Comparison of ENCODE assay signal across 33 cellular contexts in the genomic region with DNA sequence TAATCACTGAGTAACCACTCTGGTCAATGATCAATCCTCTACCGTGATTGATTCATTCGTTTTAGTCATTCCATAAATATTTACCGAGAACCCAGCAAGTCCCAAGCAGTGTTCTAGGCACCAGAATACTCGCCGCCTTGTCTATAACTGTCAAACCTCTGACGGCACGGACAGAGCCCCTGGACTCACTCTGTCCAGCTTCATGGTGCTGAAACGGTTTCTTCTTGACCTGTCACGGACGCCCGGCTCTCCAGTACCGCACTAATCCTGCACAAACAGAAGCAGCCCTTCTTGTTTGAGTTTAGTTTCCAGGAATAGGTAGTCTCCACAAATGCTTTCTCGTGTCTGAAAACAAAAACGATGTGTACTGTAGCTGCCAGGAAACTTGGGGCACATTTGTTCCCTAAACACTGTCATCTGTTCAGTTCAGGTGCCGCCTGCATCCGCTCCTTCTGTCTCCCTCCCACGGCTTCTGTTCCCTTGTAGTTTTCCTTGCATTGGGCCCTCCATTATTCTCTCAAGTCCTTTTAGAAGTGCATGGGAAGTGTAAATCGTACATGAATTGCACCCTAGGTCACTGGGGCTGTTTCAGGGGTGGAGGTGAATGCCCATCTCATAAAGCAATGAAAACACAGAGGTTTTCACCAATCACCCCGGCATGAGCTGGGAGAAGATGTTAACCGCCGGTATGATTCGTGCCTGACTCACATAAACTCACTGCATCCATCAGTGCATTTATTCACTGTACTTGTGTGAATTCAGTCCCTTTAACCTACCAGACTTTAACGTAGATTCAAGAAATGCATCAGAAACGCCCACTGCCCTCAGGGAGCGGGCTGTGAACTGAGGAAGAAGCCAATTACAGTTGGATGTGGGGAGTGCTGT.
DNase-seq lines count a peak whose midpoint lies in the region; ATAC-seq, FAIRE-seq and TF ChIP-seq lines count a peak whose summit lies in the region.
"Had no signal": no experiment of that assay in that cellular context is flagged by ENCODE, and none has a peak within 500 bp of the region (broad histone marks: within the 10 kb centered on the region; RNA-seq: fewer than 3 reads in every experiment).

No MANE protein-coding gene starts in this region.

- DNase-seq in right atrium auricular region (ENCODE audit: low spot score) (peak; percentile 23), heart right ventricle (no peak), LHCN-M2 (ENCODE audit: low read depth) (peak; percentile 2), iPS-NIHi7 (ENCODE audit: extremely low spot score) (peak; percentile 41), urothelium cell line (ENCODE audit: low spot score) (peak; percentile 41), CD14-positive monocyte (ENCODE audit: low spot score) (no peak), body of pancreas (no peak)
- no peak for DNase-seq in activated CD4-positive, alpha-beta T cell treated with anti-CD3 and anti-CD28 coated beads for 36 hours
- DNase-seq: activated CD4-positive, alpha-beta memory T cell treated with anti-CD3 and anti-CD28 coated beads, Interleukin-2, amount 10 ng/mL, durations not matched to agents 7 days and 5 days; activated CD4-positive, CD25-positive, alpha-beta regulatory T cell treated with anti-CD3 and anti-CD28 coated beads, Interleukin-2, amount 50 U/mL, for 72 hours; activated effector memory CD4-positive, alpha-beta T cell treated with Interleukin-2 at 50 U/mL for 16 hours; AML-193; CD8-positive, alpha-beta T cell; DMS 273 treated with DMSO at 0.1 percent for 48 hours; H9; midbrain; naive thymus-derived CD4-positive, alpha-beta T cell; NCI-H1105; NCI-H187 treated with DMSO at 0.1 percent for 48 hours; NCI-H524 treated with DMSO at 0.1 percent for 48 hours; NK-92 treated with Interleukin-12 subunit alpha and Interleukin-12 subunit beta, amount 100 ng/mL, for 24 hours; occipital lobe; SJCRH30; small intestine; stimulated activated CD8-positive, alpha-beta memory T cell treated with anti-CD3 and anti-CD28 coated beads, Interleukin-4, amount 100 ng/mL, for 48 hours; T-cell had no signal

- no peak for TF ChIP-seq CTCF in right atrium auricular region (IDR thresholded peaks at IDR 0.05)
- TF ChIP-seq CTCF in heart right ventricle (IDR thresholded peaks at IDR 0.05): no peak
- TF ChIP-seq CTCF in CD14-positive monocyte (IDR thresholded peaks at IDR 0.05): no peak
- TF ChIP-seq CTCF in body of pancreas (IDR thresholded peaks at IDR 0.05): no peak

- no peaks in the 10 kb centered on the region for H3K36me3 Mint-ChIP-seq in CD14-positive monocyte
- no peaks in the 10 kb centered on the region for H3K36me3 Mint-ChIP-seq in activated CD4-positive, alpha-beta T cell treated with anti-CD3 and anti-CD28 coated beads for 36 hours (ENCODE audit: low read depth)
- H3K36me3 Mint-ChIP-seq: activated naive CD8-positive, alpha-beta T cell; CD8-positive, alpha-beta T cell; naive thymus-derived CD4-positive, alpha-beta T cell; T-cell had no signal

- H3K36me3 ChIP-seq in right atrium auricular region (no peaks in the 10 kb centered on the region), heart right ventricle (no peaks in the 10 kb centered on the region), body of pancreas (replicated peaks in 1 of 2; ENCODE audit: insufficient read depth in 1 of 2, low read depth in 2 of 2) (no peaks in the 10 kb centered on the region)
- H3K36me3 ChIP-seq: esophagus muscularis mucosa, gastroesophageal sphincter, SJCRH30, tibial nerve had no signal

- WGBS in heart right ventricle, 2 donors: 66% methylated on average over 25 of the region's 25 CpGs
- WGBS in body of pancreas, 2 donors: 49 to 55% methylated on average over 25 of the region's 25 CpGs

- TF ChIP-seq POLR2A in body of pancreas (IDR thresholded peaks at IDR 0.05): no peak

- no peak for FAIRE-seq in urothelium cell line (lab: Jason Lieb, UNC)
- FAIRE-seq: A204.1, islet of Langerhans, small intestine had no signal

- no peak overlapping the region for H3K4me3 Mint-ChIP-seq in CD14-positive monocyte
- no peak overlapping the region for H3K4me3 Mint-ChIP-seq in activated CD4-positive, alpha-beta T cell treated with anti-CD3 and anti-CD28 coated beads for 36 hours
- H3K4me3 Mint-ChIP-seq: activated CD4-positive, alpha-beta memory T cell treated with anti-CD3 and anti-CD28 coated beads, Interleukin-2, amount 10 ng/mL, durations not matched to agents 7 days and 5 days; activated naive CD8-positive, alpha-beta T cell; CD8-positive, alpha-beta T cell; H9; naive thymus-derived CD4-positive, alpha-beta T cell; T-cell had no signal

- H3K4me1 ChIP-seq in right atrium auricular region: no peaks in the 10 kb centered on the region
- H3K4me1 ChIP-seq in heart right ventricle: no peaks in the 10 kb centered on the region
- no peaks in the 10 kb centered on the region for H3K4me1 ChIP-seq in body of pancreas
- H3K4me1 ChIP-seq: esophagus muscularis mucosa, gastroesophageal sphincter, SJCRH30, tibial nerve had no signal

- POLR2A ChIA-PET in activated CD4-positive, alpha-beta T cell treated with anti-CD3 and anti-CD28 coated beads for 36 hours (lab: Charles Lee): no interaction called here

- ATAC-seq in heart right ventricle: no peak
- ATAC-seq in activated CD4-positive, alpha-beta T cell treated with anti-CD3 and anti-CD28 coated beads for 36 hours: no peak
- no peak for ATAC-seq in body of pancreas
- ATAC-seq: CD8-positive, alpha-beta T cell; gastroesophageal sphincter; naive thymus-derived CD4-positive, alpha-beta T cell; Panc1; T-cell had no signal

- peaks cover 0 to 2% (median 0%) of the 10 kb centered on the region in 3 donors for H3K27me3 Mint-ChIP-seq in CD14-positive monocyte (ENCODE audit: low read depth in 3 of 3)
- H3K27me3 Mint-ChIP-seq in activated CD4-positive, alpha-beta T cell treated with anti-CD3 and anti-CD28 coated beads for 36 hours: no peaks in the 10 kb centered on the region
- H3K27me3 Mint-ChIP-seq: activated CD4-positive, alpha-beta memory T cell treated with anti-CD3 and anti-CD28 coated beads, Interleukin-2, amount 10 ng/mL, durations not matched to agents 7 days and 5 days had no signal

- intact Hi-C loops in heart right ventricle (cut with DNase I) (no loop called here), CD14-positive monocyte (cut with micrococcal nuclease) (no loop called here), body of pancreas (cut with DNase I) (no loop called here)
- intact Hi-C loops in activated CD4-positive, alpha-beta T cell treated with anti-CD3 and anti-CD28 coated beads for 36 hours (cut with DNase I, micrococcal nuclease): no loop called here

- no peaks in the 10 kb centered on the region for H3K27me3 ChIP-seq in right atrium auricular region
- peaks cover 0 to 18% (median 11%) of the 10 kb centered on the region in 7 donors for H3K27me3 ChIP-seq in heart right ventricle
- no peaks in the 10 kb centered on the region for H3K27me3 ChIP-seq in body of pancreas
- H3K27me3 ChIP-seq: gastroesophageal sphincter, SJCRH30, tibial nerve had no signal

- CTCF ChIA-PET in activated CD4-positive, alpha-beta T cell treated with anti-CD3 and anti-CD28 coated beads for 36 hours (lab: Charles Lee): no interaction called here

- no peaks in the 10 kb centered on the region for H3K4me1 Mint-ChIP-seq in CD14-positive monocyte
- no peaks in the 10 kb centered on the region for H3K4me1 Mint-ChIP-seq in activated CD4-positive, alpha-beta T cell treated with anti-CD3 and anti-CD28 coated beads for 36 hours
- H3K4me1 Mint-ChIP-seq: activated CD4-positive, alpha-beta memory T cell treated with anti-CD3 and anti-CD28 coated beads, Interleukin-2, amount 10 ng/mL, durations not matched to agents 7 days and 5 days; naive thymus-derived CD4-positive, alpha-beta T cell; T-cell had no signal

- peaks cover 0 to 22% (median 8%) of the 10 kb centered on the region in 7 donors for H3K9me3 Mint-ChIP-seq in CD14-positive monocyte
- no peaks in the 10 kb centered on the region for H3K9me3 Mint-ChIP-seq in activated CD4-positive, alpha-beta T cell treated with anti-CD3 and anti-CD28 coated beads for 36 hours (ENCODE audit: low read depth)

- H3K9me3 ChIP-seq in right atrium auricular region (no peaks in the 10 kb centered on the region), heart right ventricle (peaks cover 0 to 4% (median 0%) of the 10 kb centered on the region in 11 donors), body of pancreas (no peaks in the 10 kb centered on the region)
- H3K9me3 ChIP-seq: gastroesophageal sphincter, SJCRH30 had no signal

- no peak overlapping the region for H3K27ac ChIP-seq in right atrium auricular region
- H3K27ac ChIP-seq in heart right ventricle: no peak overlapping the region
- no peak overlapping the region for H3K27ac ChIP-seq in body of pancreas
- H3K27ac ChIP-seq: esophagus muscularis mucosa, gastroesophageal sphincter, SJCRH30, tibial nerve had no signal

- no peak overlapping the region for H3K4me3 ChIP-seq in right atrium auricular region
- no peak overlapping the region for H3K4me3 ChIP-seq in heart right ventricle
- H3K4me3 ChIP-seq in body of pancreas: no peak overlapping the region
- H3K4me3 ChIP-seq: esophagus muscularis mucosa, gastroesophageal sphincter, SJCRH30, tibial nerve had no signal

- H3K27ac Mint-ChIP-seq in CD14-positive monocyte: no peak overlapping the region
- H3K27ac Mint-ChIP-seq in activated CD4-positive, alpha-beta T cell treated with anti-CD3 and anti-CD28 coated beads for 36 hours: no peak overlapping the region
- H3K27ac Mint-ChIP-seq: activated CD4-positive, alpha-beta memory T cell treated with anti-CD3 and anti-CD28 coated beads, Interleukin-2, amount 10 ng/mL, durations not matched to agents 7 days and 5 days; activated naive CD8-positive, alpha-beta T cell; CD8-positive, alpha-beta T cell; H9; naive thymus-derived CD4-positive, alpha-beta T cell; T-cell had no signal

Comparison
In these comparisons a context has a peak if more than half of its experiments do, and no peak if none do; other contexts are left out.
1. DNase-seq: peak in right atrium auricular region (single experiment), LHCN-M2 (single experiment), iPS-NIHi7 (single experiment) and urothelium cell line (single experiment); none in heart right ventricle (0 of 2), CD14-positive monocyte (single experiment), activated CD4-positive, alpha-beta T cell treated with anti-CD3 and anti-CD28 coated beads for 36 hours (single experiment) and body of pancreas (0 of 4).